23 cellular contexts compared by ENCODE assay signal in the genomic region with DNA sequence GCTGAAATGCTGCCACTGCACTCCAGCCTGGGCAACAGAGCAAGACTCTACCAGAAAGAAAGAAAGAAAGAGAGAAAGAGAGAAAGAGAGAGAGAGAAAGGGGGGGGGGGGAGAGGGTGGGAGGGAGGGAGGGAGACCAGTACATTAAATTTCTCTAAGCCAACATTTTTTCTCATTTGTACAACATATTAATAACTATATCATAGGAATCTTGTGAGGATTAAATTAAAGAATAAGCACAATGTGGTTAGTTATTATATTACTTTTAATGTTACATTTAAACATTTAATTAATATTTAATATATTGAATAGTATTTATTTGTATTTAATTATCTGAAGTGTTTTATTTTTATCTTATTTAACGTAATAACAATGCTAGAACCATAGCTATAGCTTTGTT.
"Had no signal": no experiment of that assay in that cellular context is flagged by ENCODE, and none has a peak within 500 bp of the region (broad histone marks: within the 10 kb centered on the region; RNA-seq: fewer than 3 reads in every experiment).

No MANE protein-coding gene starts in this region.

- H3K36me3 ChIP-seq: esophagus muscularis mucosa, gastrocnemius medialis, left lung, lower lobe of right lung had no signal

- H3K9me3 Mint-ChIP-seq: immature natural killer cell had no signal

- H3K4me3 ChIP-seq: coronary artery, dorsolateral prefrontal cortex, esophagus muscularis mucosa, gastrocnemius medialis, heart right ventricle, left lung, lower lobe of right lung, mucosa of descending colon had no signal

- H3K4me3 Mint-ChIP-seq: immature natural killer cell, mesothelial cell of epicardium had no signal

- DNase-seq: cerebellar nuclear complex; dermis blood vessel endothelial cell; dorsolateral prefrontal cortex; effector CD4-positive, alpha-beta T cell; effector memory CD4-positive, alpha-beta T cell; foreskin keratinocyte; gastrocnemius medialis; glutamatergic neuron; head of caudate nucleus; heart right ventricle; hippocampal formation; immature natural killer cell; islet precursor cell; left cardiac atrium; left lung; left ventricle myocardium superior; lower lobe of right lung; mesenchymal stem cell; mucosa of descending colon had no signal

- H3K4me1 Mint-ChIP-seq: mesothelial cell of epicardium had no signal

- H3K9me3 ChIP-seq: esophagus muscularis mucosa, gastrocnemius medialis, left lung, mucosa of descending colon had no signal

- ATAC-seq: foreskin keratinocyte, gastrocnemius medialis, heart right ventricle, left cardiac atrium, left lung, left ventricle myocardium superior, lower lobe of right lung, mucosa of descending colon had no signal

- H3K27me3 ChIP-seq: dorsolateral prefrontal cortex, esophagus muscularis mucosa, foreskin keratinocyte, gastrocnemius medialis, heart right ventricle, left lung had no signal

- FAIRE-seq: endothelial cell of umbilical vein had no signal

- H3K27ac ChIP-seq: coronary artery, dorsolateral prefrontal cortex, esophagus muscularis mucosa, foreskin keratinocyte, gastrocnemius medialis, heart right ventricle, left lung, lower lobe of right lung had no signal

- H3K27ac Mint-ChIP-seq: immature natural killer cell, mesothelial cell of epicardium had no signal

- H3K4me1 ChIP-seq: foreskin keratinocyte had no signal
